Comparison of ENCODE assay signal across 26 cellular contexts in the genomic region with DNA sequence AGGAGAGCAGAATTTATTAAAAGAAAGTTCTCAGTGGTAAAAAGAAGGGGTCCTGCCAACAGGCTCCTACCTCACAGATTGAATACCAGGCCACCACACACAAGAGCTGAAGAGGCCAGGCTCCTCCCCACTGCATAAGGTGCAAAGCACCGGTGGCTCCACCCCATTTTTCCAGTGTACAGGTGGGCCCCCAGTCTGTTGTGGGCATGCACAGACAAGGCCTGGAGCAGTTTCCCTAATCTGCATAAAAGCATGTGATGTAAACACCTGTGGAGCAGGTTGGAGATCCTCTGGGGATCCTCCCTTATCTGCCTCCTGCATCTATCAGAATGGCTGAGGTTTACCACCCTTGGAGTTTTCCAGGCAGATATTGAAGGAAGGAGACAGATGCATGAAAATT. TPM values are rescaled to one million over a fixed set of nuclear protein-coding genes. Genes with fewer than 3 reads are reported as not detected.
DNase-seq lines count a peak whose midpoint lies in the region.
"Had no signal": no experiment of that assay in that cellular context is flagged by ENCODE, and none has a peak within 500 bp of the region (broad histone marks: within the 10 kb centered on the region; RNA-seq: fewer than 3 reads in every experiment).

No MANE protein-coding gene starts in this region.

- H3K4me3 ChIP-seq in SJCRH30 = no peak overlapping the region
- H3K4me3 ChIP-seq: A549; BLaER1 treated with 17β-estradiol and CSF1 and Interleukin-3, amounts not matched to agents 10 nM and 100 nM; SJSA1 had no signal

- peak; percentile 29 for DNase-seq in NCI-H748 (lab: John Stamatoyannopoulos, UW; ENCODE audit: unreplicated experiment)
- DNase-seq in NCI-H748 treated with DMSO at 0.1 percent for 48 hours (lab: John Stamatoyannopoulos, UW) = no peak
- peak; percentile 16 for DNase-seq in NCI-H1105 (lab: John Stamatoyannopoulos, UW)
- peak; percentile 7 to 24 for DNase-seq in SJCRH30
- DNase-seq in kidney glomerular epithelial cell (lab: John Stamatoyannopoulos, UW) = no peak
- DNase-seq in NCI-H1436 (lab: John Stamatoyannopoulos, UW) = no peak
- no peak for DNase-seq in ureter (ENCODE audit: low spot score)
- DNase-seq: AML-193; CD4-positive, alpha-beta T cell; Karpas-422; NCI-H1092 treated with DMSO at 0.1 percent for 48 hours; NCI-H1694 treated with DMSO at 0.1 percent for 48 hours; NCI-H2081; NCI-H510A; NCI-H774; NK-92 treated with Interleukin-12 subunit alpha and Interleukin-12 subunit beta, amount 100 ng/mL, for 24 hours; PC-3; T-helper 2 cell had no signal

- peaks cover 6% of the 10 kb centered on the region for H3K9me3 ChIP-seq in SJCRH30 (replicated peaks)
- H3K9me3 ChIP-seq: A549, SJSA1 had no signal

- H3K4me1 ChIP-seq in SJCRH30 = peaks cover 10% of the 10 kb centered on the region
- H3K4me1 ChIP-seq: A549 had no signal

- H3K27me3 ChIP-seq in SJCRH30 = no peaks in the 10 kb centered on the region
- H3K27me3 ChIP-seq: BLaER1 treated with 17β-estradiol and CSF1 and Interleukin-3, amounts not matched to agents 10 nM and 100 nM; SJSA1 had no signal

- H3K36me3 ChIP-seq in SJCRH30 = no peaks in the 10 kb centered on the region
- H3K36me3 ChIP-seq: BLaER1 treated with 17β-estradiol and CSF1 and Interleukin-3, amounts not matched to agents 10 nM and 100 nM; SJSA1 had no signal

- H3K27ac ChIP-seq in SJCRH30 = no peak overlapping the region
- H3K27ac ChIP-seq: A549; BLaER1 treated with 17β-estradiol and CSF1 and Interleukin-3, amounts not matched to agents 10 nM and 100 nM; SJSA1 had no signal

RNA-seq across cellular contexts. Expression of a gene that starts 45.7 kb away (rescaled TPM):
- total RNA-seq in SJCRH30 (2014; rRNA removed; shearing (Covaris generic)) = not detected in 2 replicates
- 13.9 TPM for total RNA-seq in ureter
- total RNA-seq: CD4-positive, alpha-beta T cell; G401; HepG2; HT1080; PC-3; Right ventricle myocardium inferior; RPMI7951; SJSA1 had no signal

Comparison
In these comparisons a context has a peak if more than half of its experiments do, and no peak if none do; other contexts are left out.
1. DNase-seq: peak in NCI-H748 (single experiment), NCI-H1105 (single experiment) and SJCRH30 (2 of 2); none in NCI-H748 treated with DMSO at 0.1 percent for 48 hours (single experiment), kidney glomerular epithelial cell (single experiment), NCI-H1436 (single experiment) and ureter (single experiment).
2. RNA of a gene that starts 45.7 kb away (total RNA-seq): 13.9 TPM in ureter (single experiment); not detected in SJCRH30; every median in the first group is over 10 times any median in the second.